8 cellular contexts compared by ENCODE assay signal in genomic region chr5:179142434-179143198, GRCh38.
A peak's percentile ranks its signal among the peaks of the same experiment; 100 is the strongest.
DNase-seq lines count a peak whose midpoint lies in the region; ATAC-seq and TF ChIP-seq lines count a peak whose summit lies in the region.
"Had no signal": no experiment of that assay in that cellular context is flagged by ENCODE, and none has a peak within 500 bp of the region (broad histone marks: within the 10 kb centered on the region; RNA-seq: fewer than 3 reads in every experiment).

No MANE protein-coding gene starts in this region.

- no peaks in the 10 kb centered on the region for H3K79me2 ChIP-seq in PC-3 (ENCODE audit: low read length)

- BruUV-seq in PC-3 (replicated peaks; lab: Mats Ljungman, UMichigan) = no TSS peak

- no peaks in the 10 kb centered on the region for H4K20me1 ChIP-seq in PC-3 (ENCODE audit: low read length)

- peak; percentile 86 for DNase-seq in EL
- peak; percentile 27 for DNase-seq in PC-3
- DNase-seq in choroid plexus epithelial cell (ENCODE audit: low read depth) = peak; percentile 79
- peak; percentile 3 for DNase-seq in retinal pigment epithelial cell (ENCODE audit: low read depth)
- DNase-seq in NK-92 treated with Interleukin-12 subunit alpha and Interleukin-12 subunit beta, amount 100 ng/mL, for 24 hours (lab: John Stamatoyannopoulos, UW) = no peak
- no peak for DNase-seq in cerebellar cortex (ENCODE audit: low spot score)
- DNase-seq: naive thymus-derived CD8-positive, alpha-beta T cell had no signal

- POLR2A ChIA-PET in PC-3 (lab: Charles Lee; ENCODE audit: unreplicated experiment) = no interaction called here

- H3K9ac ChIP-seq in PC-3 (ENCODE audit: low read length) = no peak overlapping the region

- no peak overlapping the region for H3K4me3 ChIP-seq in PC-3 (ENCODE audit: low read length)
- H3K4me3 ChIP-seq in choroid plexus epithelial cell (ENCODE audit: low read depth, low read length) = no peak overlapping the region
- H3K4me3 ChIP-seq in retinal pigment epithelial cell (ENCODE audit: low read length) = no peak overlapping the region

- H3K27me3 ChIP-seq in PC-3 (ENCODE audit: low read length) = no peaks in the 10 kb centered on the region

- no peak for TF ChIP-seq CTCF in PC-3 (conservative IDR thresholded peaks at IDR 0.05; ENCODE audit: low read depth, low read length)
- no peak for TF ChIP-seq CTCF in choroid plexus epithelial cell (conservative IDR thresholded peaks at IDR 0.05; ENCODE audit: low read depth, low read length)
- no peak for TF ChIP-seq CTCF in retinal pigment epithelial cell (conservative IDR thresholded peaks at IDR 0.05; ENCODE audit: low read depth, low read length)

- no peaks in the 10 kb centered on the region for H3K9me3 ChIP-seq in PC-3 (ENCODE audit: low read length)

- no peaks in the 10 kb centered on the region for H3F3A ChIP-seq in PC-3 (ENCODE audit: low read length, unreplicated experiment)

- no peak overlapping the region for H3K4me2 ChIP-seq in PC-3 (ENCODE audit: low read length)

- H3K4me1 ChIP-seq in PC-3 (ENCODE audit: insufficient read depth, low read length) = no peaks in the 10 kb centered on the region

- no peaks in the 10 kb centered on the region for H3K9me2 ChIP-seq in PC-3 (replicated peaks; ENCODE audit: low read length)

- CTCF ChIA-PET in PC-3 (lab: Charles Lee) = no interaction called here

- ATAC-seq in PC-3 = no peak
- no peak for ATAC-seq in HG03342 (IDR thresholded peaks at IDR 0.05; ENCODE audit: unreplicated experiment)
- ATAC-seq: naive thymus-derived CD8-positive, alpha-beta T cell had no signal

- no peaks in the 10 kb centered on the region for H3K36me3 ChIP-seq in PC-3 (ENCODE audit: low read depth, low read length)

- no peak overlapping the region for H2AFZ ChIP-seq in PC-3 (ENCODE audit: low read length)

- intact Hi-C loops in PC-3 (cut with micrococcal nuclease) = no loop called here

- H3K27ac ChIP-seq in PC-3 (ENCODE audit: low read length) = no peak overlapping the region

Comparison
In these comparisons a context has a peak if more than half of its experiments do, and no peak if none do; other contexts are left out.
1. DNase-seq: peak in EL (single experiment), PC-3 (single experiment), choroid plexus epithelial cell (single experiment) and retinal pigment epithelial cell (single experiment); none in NK-92 treated with Interleukin-12 subunit alpha and Interleukin-12 subunit beta, amount 100 ng/mL, for 24 hours (single experiment) and cerebellar cortex (single experiment).